5 cellular contexts compared by ENCODE assay signal in genomic region chr7:97034213-97034852, GRCh38. TPM values are rescaled to one million over a fixed set of nuclear protein-coding genes. Genes with fewer than 3 reads are reported as not detected.
"Had no signal": no experiment of that assay in that cellular context is flagged by ENCODE, and none has a peak within 500 bp of the region (broad histone marks: within the 10 kb centered on the region; RNA-seq: fewer than 3 reads in every experiment).

No MANE protein-coding gene starts in this region.

RNA-seq across cellular contexts. Expression of gene DLX5, which starts 9.7 kb away (rescaled TPM):
- total RNA-seq: HepG2, HT-29, IMR-90, K562 had no signal
- polyA plus RNA-seq: HepG2, IgD-negative memory B cell, IMR-90, K562 had no signal

RNA-seq across cellular contexts. Expression of gene DLX6, which starts 29.0 kb away (rescaled TPM):
- total RNA-seq: HT-29, IMR-90, K562 had no signal
- polyA plus RNA-seq: IgD-negative memory B cell, IMR-90, K562 had no signal
